Comparison of ENCODE assay signal across 8 cellular contexts in genomic region chr12:122421815-122422737, GRCh38. TPM values are rescaled to one million over a fixed set of nuclear protein-coding genes. Genes with fewer than 3 reads are reported as not detected.
DNase-seq lines count a peak whose midpoint lies in the region; ATAC-seq and TF ChIP-seq lines count a peak whose summit lies in the region.

TSS of gene CLIP1 (minus strand) at chr12:122422669. CDS start at chr12:122380452, 42,217 bp downstream.

- no peaks in the 10 kb centered on the region for H3K9me3 ChIP-seq in CD4-positive, alpha-beta memory T cell (ENCODE audit: control insufficient read depth in 1 of 2, low read length in 2 of 2)
- no peaks in the 10 kb centered on the region for H3K9me3 ChIP-seq in gastroesophageal sphincter

- peak; percentile 50 to 71 (median 63) for DNase-seq in CD4-positive, alpha-beta memory T cell
- DNase-seq in RPMI7951 (ENCODE audit: low read depth) (peak; percentile 66), nucleus accumbens (lab: John Stamatoyannopoulos, UW) (peak in 48 of 56 donors; percentile 14 to 77 (median 45)), type B pancreatic cell (ENCODE audit: extremely low spot score, unreplicated experiment) (peak; percentile 80)
- DNase-seq in activated naive CD4-positive, alpha-beta T cell (lab: John Stamatoyannopoulos, UW) = peak; percentile 11 to 56 (median 29)

- TF ChIP-seq POLR2A in gastroesophageal sphincter (IDR thresholded peaks at IDR 0.05) = peak; percentile 77 to 92

- peak within 1 kb of the TSS; percentile 87 to 97 (median 95) for H3K27ac Mint-ChIP-seq in CD4-positive, alpha-beta memory T cell
- peak within 1 kb of the TSS; percentile 100 for H3K27ac Mint-ChIP-seq in type B pancreatic cell

- TF ChIP-seq CTCF in gastroesophageal sphincter (IDR thresholded peaks at IDR 0.05) (peak in 3 of 4 experiments; percentile 59 to 70 (median 62)), type B pancreatic cell (conservative IDR thresholded peaks at IDR 0.05) (peak; percentile 58)

- CTCF ChIA-PET in CD4-positive, alpha-beta memory T cell (lab: Charles Lee; ENCODE audit: partially characterized antibody) = interaction anchor here (0.6 to 3.1 kb wide), 5 partner anchors 10 to 51 kb away, joined by 3 to 28 read pairs (median 7); no protein-coding TSS in a partner anchor

- no CpG with 5 or more reads among the region's 120 CpGs for WGBS in gastroesophageal sphincter (ENCODE audit: low coverage in 1 of 2), 2 donors

- intact Hi-C loops in CD4-positive, alpha-beta memory T cell (cut with micrococcal nuclease) = loop anchor here (1.0 kb wide), 2 partner anchors 23 to 49 kb away; no protein-coding TSS in a partner anchor

- no peak for TF ChIP-seq EP300 in gastroesophageal sphincter (IDR thresholded peaks at IDR 0.05)

- peaks cover 0 to 10% of the 10 kb centered on the region in 2 donors for H3K36me3 Mint-ChIP-seq in CD4-positive, alpha-beta memory T cell
- peaks cover 4% of the 10 kb centered on the region for H3K36me3 Mint-ChIP-seq in type B pancreatic cell

- no peaks in the 10 kb centered on the region for H3K9me3 Mint-ChIP-seq in CD4-positive, alpha-beta memory T cell
- H3K9me3 Mint-ChIP-seq in type B pancreatic cell = no peaks in the 10 kb centered on the region

- H3K36me3 ChIP-seq in CD4-positive, alpha-beta memory T cell (ENCODE audit: insufficient read depth, low read length) = no peaks in the 10 kb centered on the region
- H3K36me3 ChIP-seq in gastroesophageal sphincter = peaks cover 0 to under 1% of the 10 kb centered on the region in 2 donors

- H3K4me1 ChIP-seq in CD4-positive, alpha-beta memory T cell (ENCODE audit: insufficient read depth, low read length) = peaks cover 45% of the 10 kb centered on the region
- peaks cover 4 to 58% (median 18%) of the 10 kb centered on the region in 3 donors for H3K4me1 ChIP-seq in gastroesophageal sphincter

- peak; percentile 62 for ATAC-seq in GM19324 (IDR thresholded peaks at IDR 0.05; ENCODE audit: low FRiP score, unreplicated experiment)
- peak; percentile 56 for ATAC-seq in HG03521 (IDR thresholded peaks at IDR 0.05; ENCODE audit: unreplicated experiment)
- peak; percentile 88 for ATAC-seq in gastroesophageal sphincter

- H3K4me3 ChIP-seq in CD4-positive, alpha-beta memory T cell (ENCODE audit: low read length in 2 of 2) = peak within 1 kb of the TSS; percentile 67 to 80
- peak within 1 kb of the TSS; percentile 86 to 88 for H3K4me3 ChIP-seq in gastroesophageal sphincter

- H3K27me3 ChIP-seq in CD4-positive, alpha-beta memory T cell (ENCODE audit: insufficient read depth, low read length) = no peaks in the 10 kb centered on the region
- no peaks in the 10 kb centered on the region for H3K27me3 ChIP-seq in gastroesophageal sphincter

- peak within 1 kb of the TSS; percentile 64 for H3K27ac ChIP-seq in CD4-positive, alpha-beta memory T cell (ENCODE audit: low read depth, low read length)
- peak within 1 kb of the TSS; percentile 96 to 100 (median 98) for H3K27ac ChIP-seq in gastroesophageal sphincter

- no peaks in the 10 kb centered on the region for H3K27me3 Mint-ChIP-seq in CD4-positive, alpha-beta memory T cell
- no peaks in the 10 kb centered on the region for H3K27me3 Mint-ChIP-seq in type B pancreatic cell

- POLR2A ChIA-PET in CD4-positive, alpha-beta memory T cell (lab: Charles Lee; ENCODE audit: partially characterized antibody) = interaction anchor here (0.6 to 4.6 kb wide), 13 partner anchors 9 to 474 kb away, joined by 3 to 32 read pairs (median 5); partner anchors contain the start of genes KNTC1, RSRC2 and ZCCHC8

- peaks cover 22 to 39% (median 31%) of the 10 kb centered on the region in 4 donors for H3K4me1 Mint-ChIP-seq in CD4-positive, alpha-beta memory T cell
- H3K4me1 Mint-ChIP-seq in type B pancreatic cell (ENCODE audit: unreplicated experiment) = peaks cover 17% of the 10 kb centered on the region

- H3K4me3 Mint-ChIP-seq in CD4-positive, alpha-beta memory T cell = peak within 1 kb of the TSS; percentile 89 to 96 (median 94)
- peak within 1 kb of the TSS; percentile 98 for H3K4me3 Mint-ChIP-seq in type B pancreatic cell

RNA-seq across cellular contexts. Expression of gene CLIP1, which starts in this region (rescaled TPM):
- total RNA-seq in CD4-positive, alpha-beta memory T cell = 10 to 100 TPM; 63.5 to 65.7 TPM
- 10 to 100 TPM in 1 of 2 donors, 1 to 10 TPM in 1; 5.9 to 34.7 TPM for polyA plus RNA-seq in CD4-positive, alpha-beta memory T cell
- total RNA-seq in RPMI7951 (2014; rRNA removed; shearing (Covaris generic)) = 16.9 and 23.1 TPM in 2 replicates
- 100 to 1,000 TPM; 186 to 272 (median 208) TPM for total RNA-seq in gastroesophageal sphincter
- 59.1 and 119 TPM in 2 replicates for total RNA-seq in type B pancreatic cell (ENCODE audit: low replicate concordance)

Comparison
In these comparisons a context has a peak if more than half of its experiments do, and no peak if none do; other contexts are left out.
1. Peak in every context shown above with its lines: DNase-seq, ATAC-seq, H3K4me3 ChIP-seq and H3K27ac ChIP-seq.
2. DNase-seq: peak in every context shown above with its lines; median percentile 80 in type B pancreatic cell; 66 in RPMI7951; 63 in CD4-positive, alpha-beta memory T cell; 45 in nucleus accumbens; 29 in activated naive CD4-positive, alpha-beta T cell.